8 cellular contexts compared by ENCODE assay signal in genomic region chr5:10760976-10761841, GRCh38. TPM values are rescaled to one million over a fixed set of nuclear protein-coding genes. Genes with fewer than 3 reads are reported as not detected.
A peak's percentile ranks its signal among the peaks of the same experiment; 100 is the strongest.
DNase-seq lines count a peak whose midpoint lies in the region; ATAC-seq, FAIRE-seq and TF ChIP-seq lines count a peak whose summit lies in the region.

Gene DAP, minus strand, starts transcription at chr5:10761234. Its CDS starts 166 bp downstream, at chr5:10761068.

- H3K27ac ChIP-seq in left lung: peak within 1 kb of the TSS; percentile 97

- POLR2A ChIA-PET in BJ (lab: Charles Lee): interaction anchor here (0.6 kb wide), 3 partner anchors 42 to 1335 kb away, joined by 3 to 4 read pairs (median 3); no protein-coding TSS in a partner anchor

- peaks cover 40% of the 10 kb centered on the region for H3K36me3 Mint-ChIP-seq in dendritic cell treated with granulocyte-macrophage colony-stimulating factor and Interleukin-4, amounts not matched to agents 40 ng/mL and 50 ng/mL, for 4 days (ENCODE audit: low read depth)

- ATAC-seq in HG03442 (IDR thresholded peaks at IDR 0.05; ENCODE audit: unreplicated experiment) (peak; percentile 71), left lung (peak; percentile 89)

- CTCF ChIA-PET in BJ (lab: Yijun Ruan, JAX): interaction anchor here (0.9 to 1.0 kb wide), 2 partner anchors 69 to 96 kb away, joined by 3 read pairs; no protein-coding TSS in a partner anchor

- intact Hi-C loops in dendritic cell treated with granulocyte-macrophage colony-stimulating factor and Interleukin-4, amounts not matched to agents 40 ng/mL and 50 ng/mL, for 4 days (cut with micrococcal nuclease): loop anchor here (1.0 to 10.0 kb wide), 4 partner anchors 60 to 316 kb away; partner anchors contain the start of gene ROPN1L
- intact Hi-C loops in left lung (cut with DNase I): no loop called here

- peak; percentile 72 for FAIRE-seq in GM19239 (lab: Jason Lieb, UNC)

- no peaks in the 10 kb centered on the region for H3K9me3 Mint-ChIP-seq in dendritic cell treated with granulocyte-macrophage colony-stimulating factor and Interleukin-4, amounts not matched to agents 40 ng/mL and 50 ng/mL, for 4 days

- H3K36me3 ChIP-seq in BJ (ENCODE audit: control insufficient read depth, insufficient read depth, low read length) (no peaks in the 10 kb centered on the region), left lung (peaks cover 0 to 4% of the 10 kb centered on the region in 2 donors)

- peaks cover 5 to 51% of the 10 kb centered on the region in 2 donors for H3K4me1 ChIP-seq in left lung

- H3K27me3 ChIP-seq in BJ (ENCODE audit: control insufficient read depth, insufficient read depth, low read length): no peaks in the 10 kb centered on the region
- H3K27me3 ChIP-seq in left lung: no peaks in the 10 kb centered on the region

- peak within 1 kb of the TSS; percentile 90 for H3K27ac Mint-ChIP-seq in dendritic cell treated with granulocyte-macrophage colony-stimulating factor and Interleukin-4, amounts not matched to agents 40 ng/mL and 50 ng/mL, for 4 days

- DNase-seq in BJ (ENCODE audit: low read depth) (no peak), GM19239 (ENCODE audit: insufficient read length, low spot score) (peak; percentile 84), NCI-H526 treated with DMSO at 0.1 percent for 48 hours (lab: John Stamatoyannopoulos, UW) (peak; percentile 76), left lung (peak; percentile 86 to 94)
- DNase-seq in activated CD4-positive, alpha-beta T cell treated with anti-CD3 and anti-CD28 coated beads, Interleukin-2, amount 50 U/mL, for 24 hours (ENCODE audit: low read depth in 1 of 2, low spot score in 1 of 2): peak; percentile 69 to 77
- peak; percentile 78 to 85 for DNase-seq in stimulated activated CD4-positive, alpha-beta T cell treated with anti-CD3 and anti-CD28 coated beads, Interleukin-2, amount 100 ng/mL, for 48 hours

- H3K4me3 Mint-ChIP-seq in dendritic cell treated with granulocyte-macrophage colony-stimulating factor and Interleukin-4, amounts not matched to agents 40 ng/mL and 50 ng/mL, for 4 days: peak within 1 kb of the TSS; percentile 91

- no peaks in the 10 kb centered on the region for H3K27me3 Mint-ChIP-seq in dendritic cell treated with granulocyte-macrophage colony-stimulating factor and Interleukin-4, amounts not matched to agents 40 ng/mL and 50 ng/mL, for 4 days

- TF ChIP-seq CTCF in BJ (IDR thresholded peaks at IDR 0.05; ENCODE audit: insufficient read depth, low read depth, low read length) (no peak), left lung (IDR thresholded peaks at IDR 0.05) (no peak)

- H3K9me3 ChIP-seq in left lung: no peaks in the 10 kb centered on the region

- H3K4me1 Mint-ChIP-seq in dendritic cell treated with granulocyte-macrophage colony-stimulating factor and Interleukin-4, amounts not matched to agents 40 ng/mL and 50 ng/mL, for 4 days (ENCODE audit: low read depth): peaks cover 76% of the 10 kb centered on the region

- H3K4me3 ChIP-seq in BJ (ENCODE audit: low read depth, low read length): peak within 1 kb of the TSS; percentile 57
- H3K4me3 ChIP-seq in left lung: peak within 1 kb of the TSS; percentile 67 to 74

RNA-seq across cellular contexts. Expression of gene DAP, which starts in this region (rescaled TPM):
- polyA plus RNA-seq in BJ (2011; rRNA removed): 95.6 and 107 TPM in 2 replicates
- 144 and 206 TPM in 2 replicates for polyA minus RNA-seq in BJ (2011; rRNA and poly(A)+ RNA removed)
- total RNA-seq in left lung: 100 to 1,000 TPM; 111 to 124 TPM
